In the genomic region with DNA sequence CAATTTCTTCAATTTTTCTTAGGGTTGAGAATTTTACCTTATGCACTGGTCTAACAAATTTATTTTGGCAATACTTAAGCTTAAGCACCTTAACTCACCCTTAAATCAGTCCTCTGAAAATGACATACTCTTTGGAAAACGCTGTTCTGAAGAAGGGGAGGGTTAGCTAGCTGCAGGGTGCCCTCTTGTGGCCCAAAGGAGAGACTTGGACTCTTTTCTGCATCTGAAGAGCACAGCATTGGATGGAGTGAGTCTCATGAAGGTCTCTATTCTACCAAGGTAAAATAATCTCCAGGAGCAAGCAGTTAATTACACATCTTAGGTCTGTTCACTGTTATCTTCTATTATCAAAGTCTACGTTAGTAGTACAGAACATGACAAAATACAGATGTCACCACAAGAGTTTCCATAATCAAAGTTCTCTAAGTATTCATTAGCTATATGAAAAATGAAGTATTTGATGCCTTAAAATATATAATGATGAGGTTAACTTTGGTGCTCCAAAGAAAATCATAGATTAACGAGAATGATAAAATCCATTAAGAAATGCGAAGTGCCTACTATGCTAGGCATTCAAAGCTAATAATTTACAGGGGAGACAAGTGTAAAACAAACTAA, we compare ENCODE assay signal across 8 cellular contexts. TPM values are rescaled to one million over a fixed set of nuclear protein-coding genes. Genes with fewer than 3 reads are reported as not detected.
DNase-seq lines count a peak whose midpoint lies in the region; ATAC-seq and TF ChIP-seq lines count a peak whose summit lies in the region.

No MANE protein-coding gene starts in this region.

- H3K27ac ChIP-seq in ACC112 (ENCODE audit: low read depth, low read length) = 0 out of 2 replicates have a peak overlapping the region, but pooled peaks have one; percentile 44

- H3K4me1 ChIP-seq in ACC112 (ENCODE audit: control insufficient read depth, insufficient read depth, low read length, unreplicated experiment) = peaks cover 24% of the 10 kb centered on the region

- H3K4me3 ChIP-seq in ACC112 (ENCODE audit: low read depth, low read length) (no peak overlapping the region), GM12865 (ENCODE audit: low read depth, low read length) (no peak overlapping the region), fibroblast of villous mesenchyme (ENCODE audit: low read depth, low read length) (no peak overlapping the region)

- H2AFZ ChIP-seq in ACC112 (ENCODE audit: low read length, unreplicated experiment) = no peak overlapping the region

- peaks cover 86% of the 10 kb centered on the region for H3K79me2 ChIP-seq in ACC112 (ENCODE audit: control insufficient read depth, insufficient read depth, low read length, unreplicated experiment)

- ATAC-seq in HG03135 (IDR thresholded peaks at IDR 0.05; ENCODE audit: unreplicated experiment) (peak; percentile 65), GM21737 (IDR thresholded peaks at IDR 0.05; ENCODE audit: unreplicated experiment) (no peak)
- peak; percentile 79 to 85 for ATAC-seq in activated T-cell treated with anti-CD3 and anti-CD28 coated beads, Interleukin-2, amount 50 U/mL, for 4 hours

- peaks cover 78% of the 10 kb centered on the region for H3K4me1 Mint-ChIP-seq in activated T-cell treated with anti-CD3 and anti-CD28 coated beads, Interleukin-2, amount 50 U/mL, for 4 hours (ENCODE audit: low read depth)
- H3K4me1 Mint-ChIP-seq in osteocyte (ENCODE audit: unreplicated experiment) = peaks cover 37% of the 10 kb centered on the region

- H3K27me3 ChIP-seq in ACC112 (ENCODE audit: insufficient read depth, low read length) = no peaks in the 10 kb centered on the region

- peak; percentile 59 for DNase-seq in GM12865 (ENCODE audit: low read depth)
- peak; percentile 4 for DNase-seq in NCI-H510A (lab: John Stamatoyannopoulos, UW)
- DNase-seq in activated T-cell treated with anti-CD3 and anti-CD28 coated beads, Interleukin-2, amount 50 U/mL, for 4 hours = peak; percentile 47
- peak; percentile 62 for DNase-seq in fibroblast of villous mesenchyme (ENCODE audit: low read depth)
- DNase-seq in osteocyte (ENCODE audit: extremely low spot score, unreplicated experiment) = no peak

- no peaks in the 10 kb centered on the region for H3K27me3 Mint-ChIP-seq in activated T-cell treated with anti-CD3 and anti-CD28 coated beads, Interleukin-2, amount 50 U/mL, for 4 hours (ENCODE audit: low read depth)
- no peaks in the 10 kb centered on the region for H3K27me3 Mint-ChIP-seq in osteocyte (ENCODE audit: unreplicated experiment)

- no peak overlapping the region for H3K4me3 Mint-ChIP-seq in activated T-cell treated with anti-CD3 and anti-CD28 coated beads, Interleukin-2, amount 50 U/mL, for 4 hours
- no peak overlapping the region for H3K4me3 Mint-ChIP-seq in osteocyte (ENCODE audit: unreplicated experiment)

- peaks cover 8% of the 10 kb centered on the region for H3K9me3 Mint-ChIP-seq in activated T-cell treated with anti-CD3 and anti-CD28 coated beads, Interleukin-2, amount 50 U/mL, for 4 hours
- peaks cover 12% of the 10 kb centered on the region for H3K9me3 Mint-ChIP-seq in osteocyte (ENCODE audit: unreplicated experiment)

- peaks cover 12% of the 10 kb centered on the region for H3K36me3 ChIP-seq in ACC112 (ENCODE audit: insufficient read depth, low read length)

- peak; percentile 78 for TF ChIP-seq CTCF in GM12865 (IDR thresholded peaks at IDR 0.05; ENCODE audit: insufficient read depth, low read depth, low read length, missing control alignments)
- TF ChIP-seq CTCF in fibroblast of villous mesenchyme (IDR thresholded peaks at IDR 0.05; ENCODE audit: insufficient read depth, low read depth, low read length) = peak; percentile 87
- peak; percentile 85 for TF ChIP-seq CTCF in osteocyte (IDR thresholded peaks at IDR 0.05)

- H3K36me3 Mint-ChIP-seq in activated T-cell treated with anti-CD3 and anti-CD28 coated beads, Interleukin-2, amount 50 U/mL, for 4 hours (ENCODE audit: insufficient read depth) = peaks cover 38% of the 10 kb centered on the region
- peaks cover 31% of the 10 kb centered on the region for H3K36me3 Mint-ChIP-seq in osteocyte (ENCODE audit: unreplicated experiment)

- peak overlapping the region; percentile 6 for H3K27ac Mint-ChIP-seq in osteocyte (ENCODE audit: unreplicated experiment)

RNA-seq across cellular contexts. Expression of gene PUM2, which starts 24.4 kb away (rescaled TPM):
- total RNA-seq in activated T-cell treated with anti-CD3 and anti-CD28 coated beads, Interleukin-2, amount 50 U/mL, for 4 hours = 10 to 100 TPM; 88.1 to 92.6 (median 91.3) TPM
- total RNA-seq in fibroblast of villous mesenchyme = 33.5 and 56.1 TPM in 2 replicates
- 82.2 and 86.4 TPM in 2 replicates for total RNA-seq in osteocyte
